9 cellular contexts compared by ENCODE assay signal in the genomic region with DNA sequence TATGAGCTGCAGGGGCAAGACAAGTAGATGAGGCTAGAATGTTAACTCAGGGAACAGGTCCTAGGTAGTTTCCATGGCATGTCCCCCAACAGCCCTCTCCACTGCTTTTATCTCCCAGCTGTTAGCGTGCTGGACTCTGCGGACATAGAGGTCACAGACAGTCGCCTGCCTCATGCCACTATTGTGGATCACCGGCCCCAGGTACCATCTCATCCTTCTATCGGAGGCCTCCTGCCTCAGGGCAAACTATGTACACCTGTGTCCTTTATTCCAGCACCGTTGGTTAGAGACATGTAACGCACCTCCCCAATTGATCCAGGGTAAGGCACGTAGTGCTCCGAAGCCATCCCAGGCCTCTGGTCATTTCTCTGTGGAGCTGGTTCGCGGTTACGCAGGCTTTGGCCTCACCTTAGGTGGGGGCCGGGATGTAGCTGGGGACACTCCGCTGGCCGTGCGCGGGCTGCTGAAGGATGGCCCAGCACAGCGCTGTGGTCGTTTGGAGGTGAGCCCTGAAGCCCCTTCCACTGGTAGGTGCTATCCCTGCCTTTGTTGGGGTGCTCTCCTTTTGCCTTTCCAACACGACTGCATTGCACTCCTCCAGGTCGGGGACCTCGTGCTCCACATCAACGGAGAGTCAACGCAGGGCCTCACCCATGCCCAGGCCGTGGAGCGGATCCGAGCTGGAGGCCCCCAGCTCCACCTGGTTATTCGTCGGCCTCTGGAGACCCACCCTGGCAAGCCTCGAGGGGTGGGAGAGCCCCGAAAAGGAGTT. TPM values are rescaled to one million over a fixed set of nuclear protein-coding genes. Genes with fewer than 3 reads are reported as not detected.
A peak's percentile ranks its signal among the peaks of the same experiment; 100 is the strongest.
DNase-seq lines count a peak whose midpoint lies in the region; ATAC-seq, FAIRE-seq and TF ChIP-seq lines count a peak whose summit lies in the region.
"Had no signal": no experiment of that assay in that cellular context is flagged by ENCODE, and none has a peak within 500 bp of the region (broad histone marks: within the 10 kb centered on the region; RNA-seq: fewer than 3 reads in every experiment).

No MANE protein-coding gene starts in this region.

- TF ChIP-seq CTCF in MM.1S (IDR thresholded peaks at IDR 0.05; ENCODE audit: low read length) (no peak), coronary artery (IDR thresholded peaks at IDR 0.05) (no peak), neutrophil (IDR thresholded peaks at IDR 0.05) (no peak), pancreas (IDR thresholded peaks at IDR 0.05) (no peak)

- no peak overlapping the region for H2AFZ ChIP-seq in MM.1S (ENCODE audit: low read length)

- no peak for ATAC-seq in CD4-positive, CD25-positive, alpha-beta regulatory T cell (ENCODE audit: low read depth in 2 of 2)
- ATAC-seq in HG03469 (IDR thresholded peaks at IDR 0.05; ENCODE audit: unreplicated experiment) (no peak), pancreas (no peak)

- H4K20me1 ChIP-seq in MM.1S (ENCODE audit: insufficient read depth, low read length): no peaks in the 10 kb centered on the region

- H3K4me1 ChIP-seq in CD4-positive, CD25-positive, alpha-beta regulatory T cell (ENCODE audit: control insufficient read depth, insufficient read depth, low read length, poor library complexity, severe bottlenecking): peaks cover 27% of the 10 kb centered on the region
- H3K4me1 ChIP-seq in MM.1S (ENCODE audit: low read length): 0 out of 2 replicates have a peak, but pooled peaks cover 5% of the 10 kb centered on the region
- H3K4me1 ChIP-seq in neutrophil (ENCODE audit: control insufficient read depth in 1 of 2, insufficient read depth in 1 of 2, low read depth in 1 of 2, low read length in 1 of 2): peaks cover 42 to 46% of the 10 kb centered on the region in 2 experiments
- no peaks in the 10 kb centered on the region for H3K4me1 ChIP-seq in pancreas

- H3K4me1 Mint-ChIP-seq in CD4-positive, CD25-positive, alpha-beta regulatory T cell: peaks cover 0 to 42% (median 14%) of the 10 kb centered on the region in 4 donors

- no peaks in the 10 kb centered on the region for H3K36me3 Mint-ChIP-seq in CD4-positive, CD25-positive, alpha-beta regulatory T cell

- no peaks in the 10 kb centered on the region for H3K27me3 Mint-ChIP-seq in CD4-positive, CD25-positive, alpha-beta regulatory T cell

- no peaks in the 10 kb centered on the region for H3K9me2 ChIP-seq in MM.1S (replicated peaks; ENCODE audit: insufficient read depth, low read length)

- H3K27me3 ChIP-seq in CD4-positive, CD25-positive, alpha-beta regulatory T cell (ENCODE audit: control insufficient read depth, insufficient read depth, low read length): no peaks in the 10 kb centered on the region
- H3K27me3 ChIP-seq in MM.1S (replicated peaks; ENCODE audit: insufficient read depth, low read length): no peaks in the 10 kb centered on the region
- no peaks in the 10 kb centered on the region for H3K27me3 ChIP-seq in neutrophil
- no peaks in the 10 kb centered on the region for H3K27me3 ChIP-seq in pancreas

- WGBS in pancreas, 2 donors: 79 to 88% methylated on average over 31 of the region's 31 CpGs

- peak overlapping the region in 2 of 4 donors; percentile 61 to 83 for H3K4me3 Mint-ChIP-seq in CD4-positive, CD25-positive, alpha-beta regulatory T cell

- DNase-seq in CD4-positive, CD25-positive, alpha-beta regulatory T cell: no peak
- DNase-seq in MM.1S (no peak), coronary artery (ENCODE audit: low spot score) (no peak), midbrain (lab: John Stamatoyannopoulos, UW) (no peak), OCI-M2 (lab: John Stamatoyannopoulos, UW; ENCODE audit: unreplicated experiment) (no peak), pancreas (no peak)

- peak overlapping the region; percentile 76 for H3K27ac ChIP-seq in CD4-positive, CD25-positive, alpha-beta regulatory T cell (ENCODE audit: insufficient read depth, low read length, poor library complexity, severe bottlenecking)
- no peak overlapping the region; the same call in 1 of the 2 replicates for H3K27ac ChIP-seq in MM.1S (ENCODE audit: low read length)
- H3K27ac ChIP-seq in coronary artery: peak overlapping the region; percentile 59 to 98
- peak overlapping the region; percentile 99 for H3K27ac ChIP-seq in neutrophil
- H3K27ac ChIP-seq in pancreas: no peak overlapping the region

- no peak overlapping the region for H3K9ac ChIP-seq in MM.1S (ENCODE audit: low read length)

- no peaks in the 10 kb centered on the region for H3K79me2 ChIP-seq in MM.1S (ENCODE audit: low read length)

- intact Hi-C loops in pancreas (cut with DNase I): no loop called here

- FAIRE-seq in pancreas (lab: Jason Lieb, UNC): no peak
- FAIRE-seq: G401.6 had no signal

- H3K9me3 ChIP-seq in CD4-positive, CD25-positive, alpha-beta regulatory T cell (ENCODE audit: control insufficient read depth in 2 of 2, low read length in 2 of 2): no peaks in the 10 kb centered on the region
- H3K9me3 ChIP-seq in MM.1S (replicated peaks; ENCODE audit: insufficient read depth, low read length) (no peaks in the 10 kb centered on the region), neutrophil (no peaks in the 10 kb centered on the region), pancreas (no peaks in the 10 kb centered on the region)

- H3K4me3 ChIP-seq in CD4-positive, CD25-positive, alpha-beta regulatory T cell (ENCODE audit: low read depth, low read length): no peak overlapping the region
- H3K4me3 ChIP-seq in MM.1S (ENCODE audit: low read length) (no peak overlapping the region), coronary artery (no peak overlapping the region), neutrophil (ENCODE audit: low read depth in 1 of 2, low read length in 1 of 2) (peak overlapping the region; percentile 62), pancreas (no peak overlapping the region)

- peaks cover 21% of the 10 kb centered on the region for H3F3A ChIP-seq in MM.1S (ENCODE audit: insufficient read depth, low read length)

- peak overlapping the region; percentile 68; the same call in 1 of the 2 replicates for H3K4me2 ChIP-seq in MM.1S (ENCODE audit: low read depth, low read length)

- H3K36me3 ChIP-seq in CD4-positive, CD25-positive, alpha-beta regulatory T cell (ENCODE audit: control insufficient read depth, insufficient read depth, low read length): no peaks in the 10 kb centered on the region
- H3K36me3 ChIP-seq in MM.1S (replicated peaks; ENCODE audit: insufficient read depth, low read length): no peaks in the 10 kb centered on the region
- H3K36me3 ChIP-seq in neutrophil: no peaks in the 10 kb centered on the region
- H3K36me3 ChIP-seq in pancreas: no peaks in the 10 kb centered on the region

- H3K27ac Mint-ChIP-seq in CD4-positive, CD25-positive, alpha-beta regulatory T cell: peak overlapping the region in 2 of 3 donors; percentile 51 to 96

- H3K9me3 Mint-ChIP-seq in CD4-positive, CD25-positive, alpha-beta regulatory T cell: peaks cover 0 to 1% (median 0%) of the 10 kb centered on the region in 7 donors

RNA-seq across cellular contexts. Expression of a gene that starts 2.2 kb away (rescaled TPM):
- 0.57 TPM for total RNA-seq in CD4-positive, CD25-positive, alpha-beta regulatory T cell
- polyA plus RNA-seq in CD4-positive, CD25-positive, alpha-beta regulatory T cell: 1 to 10 TPM in 1 of 4 donors, under 1 TPM in 3; 0.49 to 1.0 (median 0.62) TPM
- total RNA-seq in pancreas: 10 to 100 TPM in 1 of 6 donors, 1 to 10 TPM in 5; 6.8 to 12.7 (median 8.3) TPM
- 10 to 100 TPM; 12.8 to 25.7 TPM for polyA plus RNA-seq in pancreas

RNA-seq across cellular contexts. Expression of a gene that starts 6.9 kb away (rescaled TPM):
- 141 TPM for total RNA-seq in CD4-positive, CD25-positive, alpha-beta regulatory T cell
- polyA plus RNA-seq in CD4-positive, CD25-positive, alpha-beta regulatory T cell: 100 to 1,000 TPM; 222 to 354 (median 242) TPM
- total RNA-seq in pancreas: 100 to 1,000 TPM in 4 of 6 donors, 10 to 100 TPM in 2; 36.0 to 125 (median 114) TPM
- polyA plus RNA-seq in pancreas: 100 to 1,000 TPM; 119 to 126 TPM

RNA-seq across cellular contexts. Expression of a gene that starts 21.4 kb away (rescaled TPM):
- total RNA-seq in CD4-positive, CD25-positive, alpha-beta regulatory T cell: 7.3 TPM
- polyA plus RNA-seq in CD4-positive, CD25-positive, alpha-beta regulatory T cell: 1 to 10 TPM; 2.7 to 4.7 (median 3.5) TPM
- 1 to 10 TPM; 4.2 to 7.0 (median 5.6) TPM for total RNA-seq in pancreas
- polyA plus RNA-seq in pancreas: 1 to 10 TPM; 4.3 to 6.7 TPM

RNA-seq across cellular contexts. Expression of a gene that starts 35.2 kb away (rescaled TPM):
- 1.3 TPM for total RNA-seq in CD4-positive, CD25-positive, alpha-beta regulatory T cell
- under 1 TPM; 0.67 to 0.95 (median 0.84) TPM for polyA plus RNA-seq in CD4-positive, CD25-positive, alpha-beta regulatory T cell
- 1 to 10 TPM; 2.0 to 9.8 (median 4.2) TPM for total RNA-seq in pancreas
- 10 to 100 TPM; 13.4 to 41.7 TPM for polyA plus RNA-seq in pancreas

RNA-seq across cellular contexts. Expression of a gene that starts 41.2 kb away (rescaled TPM):
- total RNA-seq in CD4-positive, CD25-positive, alpha-beta regulatory T cell: 17.4 TPM
- 10 to 100 TPM; 34.9 to 43.0 (median 37.7) TPM for polyA plus RNA-seq in CD4-positive, CD25-positive, alpha-beta regulatory T cell
- total RNA-seq in pancreas: 10 to 100 TPM in 1 of 6 donors, 1 to 10 TPM in 5; 5.4 to 11.5 (median 7.7) TPM
- polyA plus RNA-seq in pancreas: 10 to 100 TPM in 1 of 2 donors, 1 to 10 TPM in 1; 5.1 to 10.5 TPM

Comparison
In these comparisons a context has a peak if more than half of its experiments do, and no peak if none do; other contexts are left out.
1. H3K27ac ChIP-seq: peak in CD4-positive, CD25-positive, alpha-beta regulatory T cell (single experiment), coronary artery (2 of 2) and neutrophil (single experiment); none in MM.1S (single experiment) and pancreas (0 of 4).
2. H3K4me3 ChIP-seq: peak in neutrophil (2 of 2); none in CD4-positive, CD25-positive, alpha-beta regulatory T cell (single experiment), MM.1S (single experiment), coronary artery (single experiment) and pancreas (0 of 4).